ENCODE assay signal across 8 cellular contexts in genomic region chr2:218687400-218688060, GRCh38. TPM values are rescaled to one million over a fixed set of nuclear protein-coding genes. Genes with fewer than 3 reads are reported as not detected.
DNase-seq lines count a peak whose midpoint lies in the region; ATAC-seq, FAIRE-seq and TF ChIP-seq lines count a peak whose summit lies in the region.
"Not testable (repeated sequence)": the region's sequence is repeated elsewhere in the genome, so short reads cannot be mapped to it uniquely, and the experiment has no call there.

No MANE protein-coding gene starts in this region.

- not testable (repeated sequence) for H3K27me3 ChIP-seq in SU-DHL-6 (ENCODE audit: low read length); GM12878 (replicated peaks in 1 of 2; ENCODE audit: control insufficient read depth in 2 of 2, insufficient read depth in 2 of 2, low read length in 1 of 2); upper lobe of left lung

- H3K4me2 ChIP-seq in SU-DHL-6 (ENCODE audit: low read depth, low read length, poor library complexity, severe bottlenecking); GM12878 (ENCODE audit: control insufficient read depth, insufficient read depth): not testable (repeated sequence)

- POLR2A ChIA-PET in GM12878 (lab: Charles Lee) = interaction anchor here (0.6 to 0.8 kb wide), 2 partner anchors 15 to 158 kb away, joined by 3 to 4 read pairs; no protein-coding TSS in a partner anchor

- TF ChIP-seq RAD21 in GM12878 (IDR thresholded peaks at IDR 0.05; ENCODE audit: insufficient read depth, low read depth, low read length) = peak; percentile 60

- RAD21 ChIA-PET in GM12878 (lab: Charles Lee; ENCODE audit: unreplicated experiment) = interaction anchor here (1.0 to 1.9 kb wide), 4 partner anchors 28 to 417 kb away, joined by 3 to 10 read pairs (median 5); partner anchors contain the start of genes BCS1L, PNKD and ZNF142

- not testable (repeated sequence) for H3K9ac ChIP-seq in SU-DHL-6 (ENCODE audit: low read length); GM12878 (ENCODE audit: control insufficient read depth, insufficient read depth, low read length)

- not testable (repeated sequence) for H3K4me1 ChIP-seq in GM12878 (ENCODE audit: control insufficient read depth, insufficient read depth, low read length); upper lobe of left lung

- peak; percentile 37 for DNase-seq in DMS53 treated with DMSO at 0.1 percent for 48 hours (lab: John Stamatoyannopoulos, UW; ENCODE audit: unreplicated experiment)
- peak; percentile 1 for DNase-seq in HS-27A (ENCODE audit: low read depth)
- peak; percentile 21 for DNase-seq in NCI-H226
- DNase-seq in GM12878 (ENCODE audit: low read depth, low spot score); natural killer cell: not testable (repeated sequence)
- peak; percentile 49 for DNase-seq in glutamatergic neuron
- peak in 1 of 2 donors; percentile 42 for DNase-seq in upper lobe of left lung

- TF ChIP-seq POLR2A in GM12878 (IDR thresholded peaks at IDR 0.05; ENCODE audit: low read depth, low read length); upper lobe of left lung (IDR thresholded peaks at IDR 0.05): not testable (repeated sequence)

- WGBS in GM12878 (ENCODE audit: insufficient coverage, insufficient replicate concordance, low lambda C conversion rate, missing lambda C conversion rate) = 85% methylated on average over 5 of the region's 5 CpGs
- WGBS in upper lobe of left lung, 2 donors = 22 to 27% methylated on average over 5 of the region's 5 CpGs

- H3K27me3 Mint-ChIP-seq in glutamatergic neuron (ENCODE audit: unreplicated experiment); natural killer cell (ENCODE audit: low read depth in 2 of 2): not testable (repeated sequence)

- not testable (repeated sequence) for H3K27ac ChIP-seq in SU-DHL-6 (ENCODE audit: low read depth, low read length); GM12878 (ENCODE audit: control insufficient read depth, insufficient read depth); upper lobe of left lung

- not testable (repeated sequence) for H3K4me3 Mint-ChIP-seq in glutamatergic neuron (ENCODE audit: unreplicated experiment); natural killer cell

- CTCF ChIA-PET in GM12878 (lab: Yijun Ruan, JAX) = interaction anchor here (0.7 to 2.3 kb wide), 14 partner anchors 10 to 417 kb away, joined by 3 to 17 read pairs (median 5); partner anchors contain the start of genes AAMP, BCS1L, PNKD and RNF25

- FAIRE-seq in GM12878 (lab: Jason Lieb, UNC) = not testable (repeated sequence)

- H3K4me3 ChIP-seq in SU-DHL-6 (ENCODE audit: insufficient read depth, low read length, poor library complexity, severe bottlenecking); GM12878; upper lobe of left lung: not testable (repeated sequence)

- not testable (repeated sequence) for H3K27ac Mint-ChIP-seq in glutamatergic neuron (ENCODE audit: unreplicated experiment); natural killer cell

- TF ChIP-seq CTCF in SU-DHL-6 (IDR thresholded peaks at IDR 0.05; ENCODE audit: insufficient read depth, low read length, poor library complexity, severe bottlenecking) = peak; percentile 49
- TF ChIP-seq CTCF in GM12878 (IDR thresholded peaks at IDR 0.05 in 2 of 3, conservative IDR thresholded peaks at IDR 0.05 in 1 of 3; ENCODE audit: control insufficient read depth in 2 of 3, extremely low read depth in 1 of 3, insufficient read depth in 1 of 3, low read depth in 3 of 3, low read length in 3 of 3) = peak; percentile 53 to 63 (median 59); a peak in 5 of 6 replicates
- peak; percentile 74 for TF ChIP-seq CTCF in glutamatergic neuron (IDR thresholded peaks at IDR 0.05; ENCODE audit: partially characterized antibody, unreplicated experiment)
- peak; percentile 54 for TF ChIP-seq CTCF in natural killer cell (IDR thresholded peaks at IDR 0.05)
- peak; percentile 59 to 80 (median 71) for TF ChIP-seq CTCF in upper lobe of left lung (IDR thresholded peaks at IDR 0.05)

- ATAC-seq in GM12878 (peak; percentile 84), natural killer cell (peak; percentile 58 to 74 (median 73)), upper lobe of left lung (ENCODE audit: low FRiP score in 2 of 2) (peak; percentile 83 to 89)

- not testable (repeated sequence) for H3K9me3 ChIP-seq in SU-DHL-6 (ENCODE audit: insufficient read depth, low read length); GM12878 (replicated peaks; ENCODE audit: control insufficient read depth, insufficient read depth, low read length); upper lobe of left lung

- SMC1A ChIA-PET in GM12878 (lab: Charles Lee; ENCODE audit: uncharacterized antibody, unreplicated experiment) = interaction anchor here (0.7 to 1.4 kb wide), 9 partner anchors 9 to 386 kb away, joined by 3 to 10 read pairs (median 4); partner anchors contain the start of genes BCS1L, RNF25, STK36 and ZNF142

- in situ Hi-C loops in GM12878 (cut with MboI) = not testable (repeated sequence)

- not testable (repeated sequence) for H2AFZ ChIP-seq in SU-DHL-6 (ENCODE audit: low read depth, low read length, severe bottlenecking); GM12878 (ENCODE audit: control insufficient read depth, low read depth, low read length)

- H3F3A ChIP-seq in SU-DHL-6 (ENCODE audit: insufficient read depth) = not testable (repeated sequence)

- not testable (repeated sequence) for H3K4me1 Mint-ChIP-seq in glutamatergic neuron (ENCODE audit: low read depth, unreplicated experiment); natural killer cell

- BruUV-seq in GM12878 (replicated peaks; lab: Mats Ljungman, UMichigan) = not testable (repeated sequence)

- H3K9me2 ChIP-seq in SU-DHL-6 (replicated peaks; ENCODE audit: insufficient read depth, low read length) = not testable (repeated sequence)

- H3K36me3 Mint-ChIP-seq in glutamatergic neuron (ENCODE audit: unreplicated experiment); natural killer cell: not testable (repeated sequence)

- not testable (repeated sequence) for H3K36me3 ChIP-seq in SU-DHL-6 (ENCODE audit: low read length); GM12878 (ENCODE audit: control insufficient read depth in 2 of 2, insufficient read depth in 2 of 2, low read length in 1 of 2)
- H3K36me3 ChIP-seq in upper lobe of left lung = peaks cover 0 to 50% (median 17%) of the 10 kb centered on the region in 4 donors

- not testable (repeated sequence) for H3K9me3 Mint-ChIP-seq in glutamatergic neuron (ENCODE audit: unreplicated experiment); natural killer cell

- H3K79me2 ChIP-seq in SU-DHL-6 (ENCODE audit: insufficient read depth, low read length); GM12878 (ENCODE audit: control insufficient read depth, insufficient read depth, low read length): not testable (repeated sequence)

- TF ChIP-seq EP300 in GM12878 (IDR thresholded peaks at IDR 0.05; ENCODE audit: borderline replicate concordance in 1 of 2, control insufficient read depth in 1 of 2, low read depth in 2 of 2, low read length in 2 of 2); upper lobe of left lung (IDR thresholded peaks at IDR 0.05): not testable (repeated sequence)

- not testable (repeated sequence) for H4K20me1 ChIP-seq in SU-DHL-6 (ENCODE audit: low read depth, low read length); GM12878 (ENCODE audit: control insufficient read depth, insufficient read depth)

- intact Hi-C loops in GM12878 (cut with micrococcal nuclease; ENCODE audit: unreplicated experiment); natural killer cell (cut with micrococcal nuclease): not testable (repeated sequence)

RNA-seq across cellular contexts. Expression of gene STK36, which starts 15.6 kb away (rescaled TPM):
- 77.2 and 81.3 TPM in 2 replicates for total RNA-seq in GM12878 (2013; cell fraction: nucleolus; rRNA removed)
- total RNA-seq in GM12878 (2014; rRNA removed) (12.3 and 18.4 TPM in 2 replicates), GM12878 (2014; rRNA removed; fragmentation: Illumina TruSeq; extraction: Trizol) (6.8 and 7.5 TPM in 2 replicates), GM12878 (2021) (17.0 and 20.0 TPM in 2 replicates), glutamatergic neuron (ENCODE audit: unreplicated experiment) (101 TPM), natural killer cell (10 to 100 TPM; 20.0 to 20.3 (median 20.2) TPM), upper lobe of left lung (100 to 1,000 TPM in 1 of 6 donors, 10 to 100 TPM in 5; 21.3 to 153 (median 36.8) TPM)
- polyA plus RNA-seq in GM12878 (2011; ENCODE audit: low read depth) = 4.1 TPM
- polyA plus RNA-seq in GM12878 (2011; rRNA removed) (15.6 and 22.8 TPM in 2 replicates), GM12878 (2014; fragmentation: Illumina TruSeq; extraction: Trizol) (13.6 and 18.0 TPM in 2 replicates), GM12878 (2014; fragmentation: Nextera tagmentation; extraction: Ambion mirVana) (1 to 10 TPM; 4.0 to 7.3 TPM), GM12878 (2014; rRNA removed) (17.5 and 19.1 TPM in 2 replicates), GM12878 (2016; fragmentation: Nextera tagmentation; extraction: Ambion mirVana) (10 to 100 TPM; 15.2 to 18.1 TPM)
- 18.2 and 21.0 TPM in 2 replicates for polyA plus RNA-seq in GM12878 (2011; cell fraction: cytosol; rRNA removed)
- polyA plus RNA-seq in GM12878 (2011; cell fraction: nucleus; rRNA removed) = 205 and 258 TPM in 2 replicates
- polyA plus RNA-seq in GM12878 (2012) = 7.1 and 12.8 TPM in 2 replicates
- polyA minus RNA-seq in GM12878 (2011; rRNA and poly(A)+ RNA removed) = 11.2 and 22.6 TPM in 2 replicates
- polyA minus RNA-seq in GM12878 (2011; cell fraction: cytosol; rRNA and poly(A)+ RNA removed) = 4.9 and 6.0 TPM in 2 replicates
- 21.2 and 29.1 TPM in 2 replicates for polyA minus RNA-seq in GM12878 (2011; cell fraction: nucleus; rRNA and poly(A)+ RNA removed)

RNA-seq across cellular contexts. Expression of gene RNF25, which starts 15.7 kb away (rescaled TPM):
- 6.4 and 9.6 TPM in 2 replicates for total RNA-seq in GM12878 (2013; cell fraction: nucleolus; rRNA removed)
- total RNA-seq in GM12878 (2014; rRNA removed) (45.2 and 45.3 TPM in 2 replicates), GM12878 (2014; rRNA removed; fragmentation: Illumina TruSeq; extraction: Trizol) (29.3 and 30.0 TPM in 2 replicates), GM12878 (2021) (20.6 and 25.3 TPM in 2 replicates), glutamatergic neuron (ENCODE audit: unreplicated experiment) (34.6 TPM), natural killer cell (10 to 100 TPM; 16.5 to 22.8 (median 20.1) TPM), upper lobe of left lung (10 to 100 TPM in 5 of 6 donors, 1 to 10 TPM in 1; 7.3 to 25.7 (median 17.8) TPM)
- polyA plus RNA-seq in GM12878 (2011; ENCODE audit: low read depth) = 14.0 TPM
- polyA plus RNA-seq in GM12878 (2011; rRNA removed) (38.2 and 70.4 TPM in 2 replicates), GM12878 (2014; fragmentation: Illumina TruSeq; extraction: Trizol) (27.9 and 35.7 TPM in 2 replicates), GM12878 (2014; fragmentation: Nextera tagmentation; extraction: Ambion mirVana) (1 to 10 TPM; 1.3 to 6.9 TPM), GM12878 (2014; rRNA removed) (35.3 and 38.0 TPM in 2 replicates), GM12878 (2016; fragmentation: Nextera tagmentation; extraction: Ambion mirVana) (10 to 100 TPM; 24.6 to 27.4 TPM)
- polyA plus RNA-seq in GM12878 (2011; cell fraction: cytosol; rRNA removed) = 34.9 and 46.8 TPM in 2 replicates
- polyA plus RNA-seq in GM12878 (2011; cell fraction: nucleus; rRNA removed) = 54.6 and 57.0 TPM in 2 replicates
- 19.6 and 25.1 TPM in 2 replicates for polyA plus RNA-seq in GM12878 (2012)
- 44.5 and 48.4 TPM in 2 replicates for polyA minus RNA-seq in GM12878 (2011; rRNA and poly(A)+ RNA removed)
- 14.3 and 17.4 TPM in 2 replicates for polyA minus RNA-seq in GM12878 (2011; cell fraction: cytosol; rRNA and poly(A)+ RNA removed)
- polyA minus RNA-seq in GM12878 (2011; cell fraction: nucleus; rRNA and poly(A)+ RNA removed) = 6.5 and 12.7 TPM in 2 replicates

RNA-seq across cellular contexts. Expression of gene TTLL4, which starts 23.1 kb away (rescaled TPM):
- total RNA-seq in GM12878 (2013; cell fraction: nucleolus; rRNA removed) = 98.7 and 112 TPM in 2 replicates
- total RNA-seq in GM12878 (2014; rRNA removed) (22.3 and 31.7 TPM in 2 replicates), GM12878 (2014; rRNA removed; fragmentation: Illumina TruSeq; extraction: Trizol) (20.4 and 20.7 TPM in 2 replicates), GM12878 (2021) (49.1 and 51.7 TPM in 2 replicates), glutamatergic neuron (ENCODE audit: unreplicated experiment) (27.9 TPM), natural killer cell (10 to 100 TPM; 20.2 to 25.5 (median 22.8) TPM), upper lobe of left lung (10 to 100 TPM; 21.1 to 46.1 (median 31.7) TPM)
- 16.7 TPM for polyA plus RNA-seq in GM12878 (2011; ENCODE audit: low read depth)
- polyA plus RNA-seq in GM12878 (2011; rRNA removed) (35.9 and 50.8 TPM in 2 replicates), GM12878 (2014; fragmentation: Illumina TruSeq; extraction: Trizol) (62.7 and 63.1 TPM in 2 replicates), GM12878 (2014; fragmentation: Nextera tagmentation; extraction: Ambion mirVana) (10 to 100 TPM; 16.6 to 18.7 TPM), GM12878 (2014; rRNA removed) (34.1 and 35.7 TPM in 2 replicates), GM12878 (2016; fragmentation: Nextera tagmentation; extraction: Ambion mirVana) (10 to 100 TPM; 27.5 to 38.0 TPM)
- 47.3 and 57.9 TPM in 2 replicates for polyA plus RNA-seq in GM12878 (2011; cell fraction: cytosol; rRNA removed)
- 174 and 209 TPM in 2 replicates for polyA plus RNA-seq in GM12878 (2011; cell fraction: nucleus; rRNA removed)
- 13.6 and 19.5 TPM in 2 replicates for polyA plus RNA-seq in GM12878 (2012)
- polyA minus RNA-seq in GM12878 (2011; rRNA and poly(A)+ RNA removed) = 80.0 and 87.2 TPM in 2 replicates
- 17.5 and 19.5 TPM in 2 replicates for polyA minus RNA-seq in GM12878 (2011; cell fraction: cytosol; rRNA and poly(A)+ RNA removed)
- 64.6 and 98.3 TPM in 2 replicates for polyA minus RNA-seq in GM12878 (2011; cell fraction: nucleus; rRNA and poly(A)+ RNA removed)

RNA-seq across cellular contexts. Expression of gene BCS1L, which starts 28.0 kb away (rescaled TPM):
- total RNA-seq in GM12878 (2013; cell fraction: nucleolus; rRNA removed) = 34.9 and 40.0 TPM in 2 replicates
- total RNA-seq in GM12878 (2014; rRNA removed) (35.1 and 53.7 TPM in 2 replicates), GM12878 (2014; rRNA removed; fragmentation: Illumina TruSeq; extraction: Trizol) (33.2 and 40.4 TPM in 2 replicates), GM12878 (2021) (49.0 and 55.8 TPM in 2 replicates), glutamatergic neuron (ENCODE audit: unreplicated experiment) (59.8 TPM), natural killer cell (10 to 100 TPM; 20.1 to 30.9 (median 20.5) TPM), upper lobe of left lung (100 to 1,000 TPM in 1 of 6 donors, 10 to 100 TPM in 5; 18.2 to 128 (median 32.2) TPM)
- polyA plus RNA-seq in GM12878 (2011; ENCODE audit: low read depth) = 20.8 TPM
- polyA plus RNA-seq in GM12878 (2011; rRNA removed) (42.2 and 61.3 TPM in 2 replicates), GM12878 (2014; fragmentation: Illumina TruSeq; extraction: Trizol) (28.9 and 46.1 TPM in 2 replicates), GM12878 (2014; fragmentation: Nextera tagmentation; extraction: Ambion mirVana) (10 to 100 TPM; 77.1 to 77.8 TPM), GM12878 (2014; rRNA removed) (69.2 and 76.5 TPM in 2 replicates), GM12878 (2016; fragmentation: Nextera tagmentation; extraction: Ambion mirVana) (100 to 1,000 TPM in 1 of 2 experiments, 10 to 100 TPM in 1; 92.5 to 114 TPM)
- polyA plus RNA-seq in GM12878 (2011; cell fraction: cytosol; rRNA removed) = 80.7 and 102 TPM in 2 replicates
- polyA plus RNA-seq in GM12878 (2011; cell fraction: nucleus; rRNA removed) = 275 and 365 TPM in 2 replicates
- 32.1 and 35.5 TPM in 2 replicates for polyA plus RNA-seq in GM12878 (2012)
- 32.8 and 51.2 TPM in 2 replicates for polyA minus RNA-seq in GM12878 (2011; rRNA and poly(A)+ RNA removed)
- 13.6 and 17.5 TPM in 2 replicates for polyA minus RNA-seq in GM12878 (2011; cell fraction: cytosol; rRNA and poly(A)+ RNA removed)
- 22.2 and 36.5 TPM in 2 replicates for polyA minus RNA-seq in GM12878 (2011; cell fraction: nucleus; rRNA and poly(A)+ RNA removed)

RNA-seq across cellular contexts. Expression of gene ZNF142, which starts 28.1 kb away (rescaled TPM):
- total RNA-seq in GM12878 (2013; cell fraction: nucleolus; rRNA removed) = 57.7 and 64.0 TPM in 2 replicates
- total RNA-seq in GM12878 (2014; rRNA removed) (16.6 and 21.7 TPM in 2 replicates), GM12878 (2014; rRNA removed; fragmentation: Illumina TruSeq; extraction: Trizol) (8.5 and 10.0 TPM in 2 replicates), GM12878 (2021) (33.8 and 40.9 TPM in 2 replicates), glutamatergic neuron (ENCODE audit: unreplicated experiment) (46.7 TPM), natural killer cell (10 to 100 TPM; 57.0 to 67.8 (median 62.6) TPM), upper lobe of left lung (10 to 100 TPM; 17.1 to 58.7 (median 24.6) TPM)
- 6.3 TPM for polyA plus RNA-seq in GM12878 (2011; ENCODE audit: low read depth)
- polyA plus RNA-seq in GM12878 (2011; rRNA removed) (2.1 and 4.5 TPM in 2 replicates), GM12878 (2014; fragmentation: Illumina TruSeq; extraction: Trizol) (7.2 and 16.3 TPM in 2 replicates), GM12878 (2014; fragmentation: Nextera tagmentation; extraction: Ambion mirVana) (1 to 10 TPM; 1.3 to 2.4 TPM), GM12878 (2014; rRNA removed) (13.8 and 17.1 TPM in 2 replicates), GM12878 (2016; fragmentation: Nextera tagmentation; extraction: Ambion mirVana) (10 to 100 TPM; 19.9 to 21.1 TPM)
- polyA plus RNA-seq in GM12878 (2011; cell fraction: cytosol; rRNA removed) = 9.5 and 10.3 TPM in 2 replicates
- 30.5 and 38.8 TPM in 2 replicates for polyA plus RNA-seq in GM12878 (2011; cell fraction: nucleus; rRNA removed)
- polyA plus RNA-seq in GM12878 (2012) = 7.9 and 13.6 TPM in 2 replicates
- polyA minus RNA-seq in GM12878 (2011; rRNA and poly(A)+ RNA removed) = 13.3 and 27.1 TPM in 2 replicates
- 7.2 and 12.3 TPM in 2 replicates for polyA minus RNA-seq in GM12878 (2011; cell fraction: cytosol; rRNA and poly(A)+ RNA removed)
- polyA minus RNA-seq in GM12878 (2011; cell fraction: nucleus; rRNA and poly(A)+ RNA removed) = 29.1 and 60.8 TPM in 2 replicates
